Comparison of ENCODE assay signal across 1 cellular context in genomic region chr6:128632131-128632530, GRCh38.
TF ChIP-seq lines count a peak whose summit lies in the region.

No MANE protein-coding gene starts in this region.

TF ChIP-seq in HepG2, 621 proteins besides CTCF, POLR2A, EP300 and RAD21 (continued from another document and continues in another):
- TF ChIP-seq CAMTA2 (CRISPR knock-in tag; IDR thresholded peaks at IDR 0.05; ENCODE audit: borderline replicate concordance) (no peak), KAT2B (IDR thresholded peaks at IDR 0.05; ENCODE audit: borderline replicate concordance, low read depth, low read length) (no peak), ZNF775 (CRISPR knock-in tag; IDR thresholded peaks at IDR 0.05; ENCODE audit: borderline replicate concordance) (no peak), PRMT3 (CRISPR knock-in tag; IDR thresholded peaks at IDR 0.05; ENCODE audit: borderline replicate concordance, low read depth) (no peak), NFKBIZ (CRISPR knock-in tag; IDR thresholded peaks at IDR 0.05) (no peak), XRCC5 (optimal IDR thresholded peaks at IDR 0.05; ENCODE audit: low read length) (no peak), NR2F6 (IDR thresholded peaks at IDR 0.05) (0 out of 2 replicates have a peak, but pooled peaks have one; percentile 8), NR2F6 (CRISPR knock-in tag; IDR thresholded peaks at IDR 0.05) (no peak), STAT5B (CRISPR knock-in tag; IDR thresholded peaks at IDR 0.05) (no peak), RFXANK (CRISPR knock-in tag; IDR thresholded peaks at IDR 0.05) (no peak), ZNF30 (CRISPR knock-in tag; IDR thresholded peaks at IDR 0.05) (no peak), SATB2 (CRISPR knock-in tag; IDR thresholded peaks at IDR 0.05) (no peak), PHF20 (CRISPR knock-in tag; IDR thresholded peaks at IDR 0.05) (no peak), NCOA2 (CRISPR knock-in tag; IDR thresholded peaks at IDR 0.05) (0 out of 2 replicates have a peak, but pooled peaks have one; percentile 24), ZNF773 (CRISPR knock-in tag; IDR thresholded peaks at IDR 0.05; ENCODE audit: borderline replicate concordance) (no peak), CREB1 (IDR thresholded peaks at IDR 0.05) (no peak; the same call in 1 of the 2 replicates), CREB1 (CRISPR knock-in tag; IDR thresholded peaks at IDR 0.05) (peak; percentile 61; the same call in 1 of the 2 replicates), ZNF552 (CRISPR knock-in tag; IDR thresholded peaks at IDR 0.05; ENCODE audit: borderline replicate concordance) (no peak), SOX13 (IDR thresholded peaks at IDR 0.05) (no peak), SOX13 (CRISPR knock-in tag; conservative IDR thresholded peaks at IDR 0.05 in 1 of 2, IDR thresholded peaks at IDR 0.05 in 1 of 2) (peak in 1 of 2 experiments; percentile 72; a peak in 2 of 4 replicates), ZNF597 (CRISPR knock-in tag; IDR thresholded peaks at IDR 0.05) (no peak), ZNF34 (CRISPR knock-in tag; IDR thresholded peaks at IDR 0.05; ENCODE audit: borderline replicate concordance) (no peak), ZNF883 (CRISPR knock-in tag; IDR thresholded peaks at IDR 0.05; ENCODE audit: not compliant biosample characterization) (no peak), THAP7 (CRISPR knock-in tag; IDR thresholded peaks at IDR 0.05) (no peak), TAF1 (CRISPR knock-in tag; IDR thresholded peaks at IDR 0.05) (no peak), ZNF720 (CRISPR knock-in tag; IDR thresholded peaks at IDR 0.05) (no peak), FOXO4 (CRISPR knock-in tag; conservative IDR thresholded peaks at IDR 0.05) (no peak), GATAD1 (CRISPR knock-in tag; IDR thresholded peaks at IDR 0.05) (no peak), ZIK1 (CRISPR knock-in tag; IDR thresholded peaks at IDR 0.05; ENCODE audit: borderline replicate concordance, low read depth) (no peak), PHB2 (IDR thresholded peaks at IDR 0.05; ENCODE audit: partially characterized antibody) (no peak), CEBPB (IDR thresholded peaks at IDR 0.05; ENCODE audit: borderline replicate concordance, low read depth, low read length) (peak; percentile 93), YEATS2 (CRISPR knock-in tag; IDR thresholded peaks at IDR 0.05; ENCODE audit: borderline replicate concordance) (no peak), SCMH1 (CRISPR knock-in tag; IDR thresholded peaks at IDR 0.05; ENCODE audit: borderline replicate concordance) (no peak), ZNF512B (CRISPR knock-in tag; IDR thresholded peaks at IDR 0.05; ENCODE audit: borderline replicate concordance) (no peak), HNRNPK (IDR thresholded peaks at IDR 0.05; ENCODE audit: low read depth, low read length, poor library complexity, severe bottlenecking) (no peak), HOXA7 (CRISPR knock-in tag; IDR thresholded peaks at IDR 0.05) (no peak), THRA (CRISPR knock-in tag; IDR thresholded peaks at IDR 0.05; ENCODE audit: borderline replicate concordance) (no peak), FOXA3 (CRISPR knock-in tag; IDR thresholded peaks at IDR 0.05) (peak; percentile 58; the same call in 1 of the 2 replicates), PAF1 (CRISPR knock-in tag; IDR thresholded peaks at IDR 0.05) (no peak)
- TF ChIP-seq, protein P1, sequence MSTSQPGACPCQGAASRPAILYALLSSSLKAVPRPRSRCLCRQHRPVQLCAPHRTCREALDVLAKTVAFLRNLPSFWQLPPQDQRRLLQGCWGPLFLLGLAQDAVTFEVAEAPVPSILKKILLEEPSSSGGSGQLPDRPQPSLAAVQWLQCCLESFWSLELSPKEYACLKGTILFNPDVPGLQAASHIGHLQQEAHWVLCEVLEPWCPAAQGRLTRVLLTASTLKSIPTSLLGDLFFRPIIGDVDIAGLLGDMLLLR (CRISPR knock-in tag; IDR thresholded peaks at IDR 0.05) = no peak
- TF ChIP-seq, protein P2, sequence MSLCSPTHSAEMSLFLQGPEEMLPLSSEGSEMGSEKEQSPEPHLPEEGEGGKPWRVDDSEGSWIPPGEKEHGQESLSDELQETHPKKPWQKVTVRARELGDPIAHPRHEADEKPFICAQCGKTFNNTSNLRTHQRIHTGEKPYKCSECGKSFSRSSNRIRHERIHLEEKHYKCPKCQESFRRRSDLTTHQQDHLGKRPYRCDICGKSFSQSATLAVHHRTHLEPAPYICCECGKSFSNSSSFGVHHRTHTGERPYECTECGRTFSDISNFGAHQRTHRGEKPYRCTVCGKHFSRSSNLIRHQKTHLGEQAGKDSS (CRISPR knock-in tag; IDR thresholded peaks at IDR 0.05; ENCODE audit: borderline replicate concordance, low read depth) = no peak
- TF ChIP-seq, protein P3, sequence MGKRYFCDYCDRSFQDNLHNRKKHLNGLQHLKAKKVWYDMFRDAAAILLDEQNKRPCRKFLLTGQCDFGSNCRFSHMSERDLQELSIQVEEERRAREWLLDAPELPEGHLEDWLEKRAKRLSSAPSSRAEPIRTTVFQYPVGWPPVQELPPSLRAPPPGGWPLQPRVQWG (CRISPR knock-in tag; IDR thresholded peaks at IDR 0.05; ENCODE audit: borderline replicate concordance, low read depth) = no peak
- TF ChIP-seq, protein P4, sequence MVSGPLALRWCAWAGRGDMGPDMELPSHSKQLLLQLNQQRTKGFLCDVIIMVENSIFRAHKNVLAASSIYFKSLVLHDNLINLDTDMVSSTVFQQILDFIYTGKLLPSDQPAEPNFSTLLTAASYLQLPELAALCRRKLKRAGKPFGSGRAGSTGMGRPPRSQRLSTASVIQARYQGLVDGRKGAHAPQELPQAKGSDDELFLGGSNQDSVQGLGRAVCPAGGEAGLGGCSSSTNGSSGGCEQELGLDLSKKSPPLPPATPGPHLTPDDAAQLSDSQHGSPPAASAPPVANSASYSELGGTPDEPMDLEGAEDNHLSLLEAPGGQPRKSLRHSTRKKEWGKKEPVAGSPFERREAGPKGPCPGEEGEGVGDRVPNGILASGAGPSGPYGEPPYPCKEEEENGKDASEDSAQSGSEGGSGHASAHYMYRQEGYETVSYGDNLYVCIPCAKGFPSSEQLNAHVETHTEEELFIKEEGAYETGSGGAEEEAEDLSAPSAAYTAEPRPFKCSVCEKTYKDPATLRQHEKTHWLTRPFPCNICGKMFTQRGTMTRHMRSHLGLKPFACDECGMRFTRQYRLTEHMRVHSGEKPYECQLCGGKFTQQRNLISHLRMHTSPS (CRISPR knock-in tag; IDR thresholded peaks at IDR 0.05; ENCODE audit: low read depth) = no peak
- TF ChIP-seq, protein P5, sequence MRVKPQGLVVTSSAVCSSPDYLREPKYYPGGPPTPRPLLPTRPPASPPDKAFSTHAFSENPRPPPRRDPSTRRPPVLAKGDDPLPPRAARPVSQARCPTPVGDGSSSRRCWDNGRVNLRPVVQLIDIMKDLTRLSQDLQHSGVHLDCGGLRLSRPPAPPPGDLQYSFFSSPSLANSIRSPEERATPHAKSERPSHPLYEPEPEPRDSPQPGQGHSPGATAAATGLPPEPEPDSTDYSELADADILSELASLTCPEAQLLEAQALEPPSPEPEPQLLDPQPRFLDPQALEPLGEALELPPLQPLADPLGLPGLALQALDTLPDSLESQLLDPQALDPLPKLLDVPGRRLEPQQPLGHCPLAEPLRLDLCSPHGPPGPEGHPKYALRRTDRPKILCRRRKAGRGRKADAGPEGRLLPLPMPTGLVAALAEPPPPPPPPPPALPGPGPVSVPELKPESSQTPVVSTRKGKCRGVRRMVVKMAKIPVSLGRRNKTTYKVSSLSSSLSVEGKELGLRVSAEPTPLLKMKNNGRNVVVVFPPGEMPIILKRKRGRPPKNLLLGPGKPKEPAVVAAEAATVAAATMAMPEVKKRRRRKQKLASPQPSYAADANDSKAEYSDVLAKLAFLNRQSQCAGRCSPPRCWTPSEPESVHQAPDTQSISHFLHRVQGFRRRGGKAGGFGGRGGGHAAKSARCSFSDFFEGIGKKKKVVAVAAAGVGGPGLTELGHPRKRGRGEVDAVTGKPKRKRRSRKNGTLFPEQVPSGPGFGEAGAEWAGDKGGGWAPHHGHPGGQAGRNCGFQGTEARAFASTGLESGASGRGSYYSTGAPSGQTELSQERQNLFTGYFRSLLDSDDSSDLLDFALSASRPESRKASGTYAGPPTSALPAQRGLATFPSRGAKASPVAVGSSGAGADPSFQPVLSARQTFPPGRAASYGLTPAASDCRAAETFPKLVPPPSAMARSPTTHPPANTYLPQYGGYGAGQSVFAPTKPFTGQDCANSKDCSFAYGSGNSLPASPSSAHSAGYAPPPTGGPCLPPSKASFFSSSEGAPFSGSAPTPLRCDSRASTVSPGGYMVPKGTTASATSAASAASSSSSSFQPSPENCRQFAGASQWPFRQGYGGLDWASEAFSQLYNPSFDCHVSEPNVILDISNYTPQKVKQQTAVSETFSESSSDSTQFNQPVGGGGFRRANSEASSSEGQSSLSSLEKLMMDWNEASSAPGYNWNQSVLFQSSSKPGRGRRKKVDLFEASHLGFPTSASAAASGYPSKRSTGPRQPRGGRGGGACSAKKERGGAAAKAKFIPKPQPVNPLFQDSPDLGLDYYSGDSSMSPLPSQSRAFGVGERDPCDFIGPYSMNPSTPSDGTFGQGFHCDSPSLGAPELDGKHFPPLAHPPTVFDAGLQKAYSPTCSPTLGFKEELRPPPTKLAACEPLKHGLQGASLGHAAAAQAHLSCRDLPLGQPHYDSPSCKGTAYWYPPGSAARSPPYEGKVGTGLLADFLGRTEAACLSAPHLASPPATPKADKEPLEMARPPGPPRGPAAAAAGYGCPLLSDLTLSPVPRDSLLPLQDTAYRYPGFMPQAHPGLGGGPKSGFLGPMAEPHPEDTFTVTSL (CRISPR knock-in tag; IDR thresholded peaks at IDR 0.05; ENCODE audit: borderline replicate concordance) = no peak
- TF ChIP-seq, protein P6, sequence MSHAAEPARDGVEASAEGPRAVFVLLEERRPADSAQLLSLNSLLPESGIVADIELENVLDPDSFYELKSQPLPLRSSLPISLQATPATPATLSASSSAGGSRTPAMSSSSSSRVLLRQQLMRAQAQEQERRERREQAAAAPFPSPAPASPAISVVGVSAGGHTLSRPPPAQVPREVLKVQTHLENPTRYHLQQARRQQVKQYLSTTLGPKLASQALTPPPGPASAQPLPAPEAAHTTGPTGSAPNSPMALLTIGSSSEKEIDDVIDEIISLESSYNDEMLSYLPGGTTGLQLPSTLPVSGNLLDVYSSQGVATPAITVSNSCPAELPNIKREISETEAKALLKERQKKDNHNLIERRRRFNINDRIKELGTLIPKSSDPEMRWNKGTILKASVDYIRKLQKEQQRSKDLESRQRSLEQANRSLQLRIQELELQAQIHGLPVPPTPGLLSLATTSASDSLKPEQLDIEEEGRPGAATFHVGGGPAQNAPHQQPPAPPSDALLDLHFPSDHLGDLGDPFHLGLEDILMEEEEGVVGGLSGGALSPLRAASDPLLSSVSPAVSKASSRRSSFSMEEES (CRISPR knock-in tag; IDR thresholded peaks at IDR 0.05) = no peak
- TF ChIP-seq, protein P7, sequence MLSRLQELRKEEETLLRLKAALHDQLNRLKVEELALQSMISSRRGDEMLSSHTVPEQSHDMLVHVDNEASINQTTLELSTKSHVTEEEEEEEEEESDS (CRISPR knock-in tag; IDR thresholded peaks at IDR 0.05; ENCODE audit: borderline replicate concordance) = no peak
